4 cellular contexts compared by ENCODE assay signal in the genomic region with DNA sequence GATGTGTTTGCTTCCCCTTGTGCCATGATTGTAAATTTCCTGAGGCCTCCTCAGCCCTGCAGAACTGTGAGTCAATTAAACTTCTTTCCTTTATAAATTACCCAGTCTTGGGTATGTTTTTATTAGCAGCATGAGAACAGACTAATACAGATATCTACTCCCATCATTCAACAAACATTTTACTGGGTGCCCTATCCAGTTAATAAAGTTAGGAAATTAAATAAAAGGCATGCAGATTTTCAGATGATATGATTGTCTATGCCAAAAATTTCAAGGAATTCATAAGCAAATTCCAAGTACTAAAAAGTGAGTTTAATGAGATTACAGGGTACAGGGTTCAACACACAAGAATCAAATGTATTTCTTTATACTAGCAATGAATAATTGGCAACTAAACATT.
"Had no signal": no experiment of that assay in that cellular context is flagged by ENCODE, and none has a peak within 500 bp of the region (broad histone marks: within the 10 kb centered on the region; RNA-seq: fewer than 3 reads in every experiment).

No MANE protein-coding gene starts in this region.

- H3K27ac Mint-ChIP-seq: H9 had no signal

- DNase-seq: GM23248, H9, HCEC 1CT, IMR-90 had no signal

- H3K9me3 Mint-ChIP-seq: H9 had no signal

- H3K4me3 Mint-ChIP-seq: H9 had no signal

- H3K27ac ChIP-seq: GM23248 had no signal

- H3K4me3 ChIP-seq: GM23248 had no signal
